20 cellular contexts compared by ENCODE assay signal in genomic region chr6:21393426-21394165, GRCh38.
DNase-seq lines count a peak whose midpoint lies in the region; ATAC-seq and TF ChIP-seq lines count a peak whose summit lies in the region.
"Had no signal": no experiment of that assay in that cellular context is flagged by ENCODE, and none has a peak within 500 bp of the region (broad histone marks: within the 10 kb centered on the region; RNA-seq: fewer than 3 reads in every experiment).

No MANE protein-coding gene starts in this region.

- peak overlapping the region; percentile 57 for H2BK5ac ChIP-seq in trophoblast cell (ENCODE audit: low read depth, low read length, poor library complexity)

- peak overlapping the region; percentile 58 for H2BK120ac ChIP-seq in trophoblast cell (ENCODE audit: insufficient read depth, low read length, poor library complexity)

- no peak overlapping the region for H3K4me2 ChIP-seq in HCT116 (ENCODE audit: low read length)
- H3K4me2 ChIP-seq in trophoblast cell (ENCODE audit: low read length): no peak overlapping the region

- H3K9me2 ChIP-seq in HCT116 (ENCODE audit: insufficient read depth): no peaks in the 10 kb centered on the region

- H2AFZ ChIP-seq in HCT116 (ENCODE audit: low read depth, low read length, poor library complexity, severe bottlenecking) (no peak overlapping the region), trophoblast cell (ENCODE audit: insufficient read depth, low read length, poor library complexity) (no peak overlapping the region)

- no CpG with 5 or more reads among the region's 10 CpGs for WGBS in trophoblast cell (ENCODE audit: extremely low coverage, insufficient coverage, insufficient read length)

- intact Hi-C loops in HCT116 (cut with micrococcal nuclease): no loop called here

- H3K9ac ChIP-seq in HCT116 (ENCODE audit: low read length) (no peak overlapping the region), trophoblast cell (ENCODE audit: low read length) (no peak overlapping the region)

- peak overlapping the region; percentile 88 for H2BK12ac ChIP-seq in trophoblast cell (ENCODE audit: low read length)

- BruUV-seq in HCT116 (replicated peaks; lab: Mats Ljungman, UMichigan): no TSS peak

- H3K18ac ChIP-seq in trophoblast cell (ENCODE audit: low read length): peak overlapping the region; percentile 61

- H3K79me2 ChIP-seq in HCT116 (ENCODE audit: insufficient read depth, low read length): no peaks in the 10 kb centered on the region
- no peaks in the 10 kb centered on the region for H3K79me2 ChIP-seq in trophoblast cell (ENCODE audit: control insufficient read depth, insufficient read depth, low read length, poor library complexity)

- H3K14ac ChIP-seq in trophoblast cell (ENCODE audit: low read length): no peak overlapping the region

- H3K9me3 ChIP-seq in HCT116 (ENCODE audit: control insufficient read depth in 1 of 2, insufficient read depth in 1 of 2, low read depth in 1 of 2, low read length in 2 of 2): no peaks in the 10 kb centered on the region
- H3K9me3 ChIP-seq in trophoblast cell (ENCODE audit: insufficient read depth, low read depth, low read length): no peaks in the 10 kb centered on the region
- H3K9me3 ChIP-seq: Peyer's patch, SJSA1 had no signal

- no peak overlapping the region for H3K4me3 ChIP-seq in HCT116 (replicated peaks in 1 of 2; ENCODE audit: low read depth in 1 of 2, low read length in 2 of 2)
- H3K4me3 ChIP-seq in trophoblast cell (ENCODE audit: low read depth, low read length): no peak overlapping the region
- H3K4me3 ChIP-seq: Peyer's patch, SJSA1 had no signal

- no peak overlapping the region for H2AK5ac ChIP-seq in trophoblast cell (ENCODE audit: low read length)

- no peak for TF ChIP-seq POLR2A in HCT116 (IDR thresholded peaks at IDR 0.05; ENCODE audit: borderline replicate concordance, extremely low read depth, insufficient read depth, insufficient read length)

- peak overlapping the region; percentile 33 for H3K4ac ChIP-seq in trophoblast cell (ENCODE audit: low read depth, low read length)

- CTCF ChIA-PET in HCT116 (lab: Charles Lee): no interaction called here

- POLR2A ChIA-PET in HCT116 (lab: Charles Lee): no interaction called here

- H4K91ac ChIP-seq in trophoblast cell (ENCODE audit: low read depth, low read length): peak overlapping the region; percentile 68

- no peak for TF ChIP-seq CTCF in HCT116 (IDR thresholded peaks at IDR 0.05 in 2 of 3, conservative IDR thresholded peaks at IDR 0.05 in 1 of 3; ENCODE audit: borderline replicate concordance in 1 of 3, insufficient read depth in 1 of 3, low read depth in 2 of 3, low read length in 2 of 3)

- no peak overlapping the region for H4K8ac ChIP-seq in trophoblast cell (ENCODE audit: low read depth, low read length)

- H3K23ac ChIP-seq in trophoblast cell (ENCODE audit: low read length): no peak overlapping the region

- H3K79me1 ChIP-seq in trophoblast cell (ENCODE audit: low read length): peaks cover 14% of the 10 kb centered on the region

- RAD21 ChIA-PET in HCT116 (lab: Charles Lee; ENCODE audit: low non-redundant PET in 1 of 2, low total read pairs in 2 of 2, uncharacterized antibody in 2 of 2, unreplicated experiment in 2 of 2): no interaction called here

- no peak for ATAC-seq in HCT116
- no peak for ATAC-seq in HG03097 (IDR thresholded peaks at IDR 0.05; ENCODE audit: low FRiP score, unreplicated experiment)
- ATAC-seq in HG03095 (IDR thresholded peaks at IDR 0.05; ENCODE audit: unreplicated experiment): no peak

- H3K4me1 ChIP-seq in HCT116 (ENCODE audit: control insufficient read depth in 1 of 2, insufficient read depth in 2 of 2, low read length in 2 of 2) (no peaks in the 10 kb centered on the region; a peak in 1 of 4 replicates), trophoblast cell (ENCODE audit: control insufficient read depth in 1 of 2, insufficient read depth in 2 of 2, low read length in 2 of 2) (peaks cover 13 to 25% of the 10 kb centered on the region in 2 experiments)
- H3K4me1 ChIP-seq: Peyer's patch had no signal

- H4K12ac ChIP-seq in trophoblast cell (ENCODE audit: low read depth, low read length): no peak overlapping the region

- H3K36me3 ChIP-seq in HCT116 (ENCODE audit: control insufficient read depth in 1 of 2, insufficient read depth in 2 of 2, low read length in 2 of 2) (no peaks in the 10 kb centered on the region), trophoblast cell (ENCODE audit: control insufficient read depth in 1 of 2, insufficient read depth in 2 of 2, low read length in 2 of 2) (no peaks in the 10 kb centered on the region)
- H3K36me3 ChIP-seq: Peyer's patch, SJSA1 had no signal

- H3K27me3 ChIP-seq in HCT116 (ENCODE audit: insufficient read depth, low read length) (no peaks in the 10 kb centered on the region), trophoblast cell (ENCODE audit: insufficient read depth, low read length) (no peaks in the 10 kb centered on the region)
- H3K27me3 ChIP-seq: Peyer's patch, SJSA1 had no signal

- DNase-seq in AG20443 (ENCODE audit: low spot score) (peak; percentile 21), HCT116 (ENCODE audit: low read depth, low spot score) (no peak), left kidney (ENCODE audit: low read depth, low spot score) (peak; percentile 70), trophoblast cell (peak; percentile 94)
- no peak for DNase-seq in activated naive CD4-positive, alpha-beta T cell treated with Interleukin-2 at 50 U/mL for 16 hours
- no peak for DNase-seq in stimulated activated CD4-positive, alpha-beta T cell treated with anti-CD3 and anti-CD28 coated beads, Interleukin-2, amount 100 ng/mL, for 24 hours
- DNase-seq: CD4-positive, CD25-positive, alpha-beta regulatory T cell; COR-L47; EL; Karpas-422; MM.1S; NCI-H1105; NCI-H2081 treated with DMSO at 0.1 percent for 48 hours; NCI-H446 treated with DMSO at 0.1 percent for 48 hours; NCI-H69; Peyer's patch had no signal

- no peak for TF ChIP-seq RAD21 in HCT116 (IDR thresholded peaks at IDR 0.05; ENCODE audit: low read depth)

- H3K27ac ChIP-seq in HCT116 (ENCODE audit: low read depth, low read length) (no peak overlapping the region), trophoblast cell (ENCODE audit: low read depth, low read length) (peak overlapping the region; percentile 42)
- H3K27ac ChIP-seq: 22Rv1, Peyer's patch, SJSA1 had no signal

- no peaks in the 10 kb centered on the region for H4K20me1 ChIP-seq in HCT116 (ENCODE audit: insufficient read depth)

TF ChIP-seq in HCT116, 20 proteins besides CTCF, POLR2A, EP300 and RAD21:
- peak; percentile 79 for TF ChIP-seq TCF7L2 (IDR thresholded peaks at IDR 0.05; ENCODE audit: borderline replicate concordance, extremely low read depth, insufficient read depth, insufficient read length)
- no peak for TF ChIP-seq CBX3 (IDR thresholded peaks at IDR 0.05; ENCODE audit: low read depth)

Comparison
In these comparisons a context has a peak if more than half of its experiments do, and no peak if none do; other contexts are left out.
1. DNase-seq: peak in AG20443 (single experiment), left kidney (single experiment) and trophoblast cell (2 of 2); none in HCT116 (single experiment), activated naive CD4-positive, alpha-beta T cell treated with Interleukin-2 at 50 U/mL for 16 hours (single experiment) and stimulated activated CD4-positive, alpha-beta T cell treated with anti-CD3 and anti-CD28 coated beads, Interleukin-2, amount 100 ng/mL, for 24 hours (0 of 2).